13 cellular contexts compared by ENCODE assay signal in the genomic region with DNA sequence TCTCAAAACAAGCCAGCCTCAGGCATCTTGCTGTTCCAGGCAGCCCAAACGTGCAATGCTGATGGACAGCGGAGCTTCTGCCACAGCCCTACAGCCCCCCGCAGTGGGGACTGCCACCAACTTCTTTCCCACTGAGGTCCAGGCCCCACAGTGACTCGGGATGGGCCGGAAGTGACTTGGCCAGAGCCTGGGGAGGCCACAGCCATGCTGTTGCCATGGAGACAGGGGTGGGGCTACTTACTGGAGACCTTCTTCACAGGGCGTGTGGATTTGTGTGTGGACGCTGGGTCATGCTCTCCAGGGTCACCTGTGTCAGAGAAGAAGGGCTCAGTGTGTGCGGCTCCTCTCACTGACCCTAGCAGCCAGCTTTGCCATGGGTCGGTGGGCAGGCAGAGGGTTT.
"Had no signal": no experiment of that assay in that cellular context is flagged by ENCODE, and none has a peak within 500 bp of the region (broad histone marks: within the 10 kb centered on the region; RNA-seq: fewer than 3 reads in every experiment).

No MANE protein-coding gene starts in this region.

- ATAC-seq: activated naive CD8-positive, alpha-beta T cell treated with anti-CD3 and anti-CD28 coated beads, Interleukin-2, amount 50 U/mL, for 24 hours; naive thymus-derived CD4-positive, alpha-beta T cell had no signal

- H3K4me3 ChIP-seq: ascending aorta, sigmoid colon, testis, vagina had no signal

- H3K27ac ChIP-seq: ascending aorta, sigmoid colon, testis, vagina had no signal

- H3K9me3 ChIP-seq: ascending aorta, sigmoid colon, testis, vagina had no signal

- H3K27me3 ChIP-seq: ascending aorta, sigmoid colon, testis, vagina had no signal

- DNase-seq: activated CD4-positive, alpha-beta T cell treated with anti-CD3 and anti-CD28 coated beads, Interleukin-2, amount 50 U/mL, for 1 hour; activated gamma-delta T cell treated with Interleukin-2 at 50 U/mL for 16 hours; activated naive CD8-positive, alpha-beta T cell treated with anti-CD3 and anti-CD28 coated beads, Interleukin-2, amount 50 U/mL, for 24 hours; activated T-cell treated with anti-CD3 and anti-CD28 coated beads, Interleukin-2, amount 50 U/mL, for 1 hour; kidney; midbrain; sigmoid colon; stimulated activated CD4-positive, alpha-beta T cell treated with anti-CD3 and anti-CD28 coated beads, Interleukin-12 subunit alpha, Interleukin-12 subunit beta, amount 100 ng/mL, for 4 hours; T-helper 2 cell; testis had no signal

- H3K4me1 ChIP-seq: ascending aorta, sigmoid colon, vagina had no signal
